ENCODE assay signal across 8 cellular contexts in the genomic region with DNA sequence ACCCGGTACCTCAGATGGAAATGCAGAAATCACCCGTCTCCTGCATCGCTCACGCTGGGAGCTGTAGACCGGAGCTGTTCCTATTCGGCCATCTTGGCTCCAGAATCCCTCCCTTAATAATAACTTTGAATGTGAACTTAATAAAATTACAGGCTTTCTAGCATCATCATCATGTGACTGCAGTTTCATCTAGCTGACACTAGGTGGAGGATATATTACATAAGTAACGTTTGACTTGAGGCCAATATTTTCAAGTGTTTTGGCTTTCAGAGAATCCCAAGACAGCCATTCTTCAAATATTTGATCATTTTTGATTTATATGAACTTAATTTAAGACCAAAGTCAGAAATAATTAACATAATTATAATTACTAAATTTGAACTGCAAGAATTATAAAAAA.
DNase-seq lines count a peak whose midpoint lies in the region; ATAC-seq and TF ChIP-seq lines count a peak whose summit lies in the region.

No MANE protein-coding gene starts in this region.

- H3K4me2 ChIP-seq in KMS-11: no peak overlapping the region

- H3K9ac ChIP-seq in KMS-11: no peak overlapping the region
- no peak overlapping the region for H3K9ac ChIP-seq in SK-N-MC (ENCODE audit: insufficient read length)

- H3K9me3 ChIP-seq in SK-N-MC (ENCODE audit: low read depth, low read length): no peaks in the 10 kb centered on the region

- no peaks in the 10 kb centered on the region for H3K27me3 ChIP-seq in KMS-11 (ENCODE audit: insufficient read depth, low read depth)

- H3K27ac ChIP-seq in KMS-11 (no peak overlapping the region), SK-N-MC (no peak overlapping the region)

- H3K4me3 ChIP-seq in KMS-11 (IDR thresholded peaks at IDR 0.05; ENCODE audit: insufficient read depth, low read depth, low read length): no peak overlapping the region
- H3K4me3 ChIP-seq in SK-N-MC: no peak overlapping the region

- no peak overlapping the region for H2AFZ ChIP-seq in KMS-11 (ENCODE audit: low read depth)

- DNase-seq in DMS153 treated with DMSO at 0.1 percent for 48 hours (lab: John Stamatoyannopoulos, UW; ENCODE audit: unreplicated experiment) (peak; percentile 20), SK-N-MC (ENCODE audit: low read depth, low spot score) (peak; percentile 22), kidney tubule cell (ENCODE audit: low spot score) (peak; percentile 1), NCI-H187 treated with DMSO at 0.1 percent for 48 hours (lab: John Stamatoyannopoulos, UW) (no peak), NCI-H345 (lab: John Stamatoyannopoulos, UW) (no peak), NCI-H1436 treated with DMSO at 0.1 percent for 48 hours (lab: John Stamatoyannopoulos, UW) (no peak)

- H3K4me1 ChIP-seq in KMS-11 (ENCODE audit: low read depth, poor library complexity, severe bottlenecking): no peaks in the 10 kb centered on the region

- no peaks in the 10 kb centered on the region for H3K79me2 ChIP-seq in KMS-11 (ENCODE audit: insufficient read depth, low read depth)

- no peak for ATAC-seq in GM19455 (IDR thresholded peaks at IDR 0.05; ENCODE audit: unreplicated experiment)

- H4K20me1 ChIP-seq in KMS-11 (ENCODE audit: insufficient read depth): no peaks in the 10 kb centered on the region

- TF ChIP-seq CTCF in KMS-11 (conservative IDR thresholded peaks at IDR 0.05; ENCODE audit: low read depth, low read length): peak; percentile 31; the same call in 1 of the 2 replicates

- no peaks in the 10 kb centered on the region for H3K36me3 ChIP-seq in KMS-11 (ENCODE audit: insufficient read depth)
- no peaks in the 10 kb centered on the region for H3K36me3 ChIP-seq in SK-N-MC (ENCODE audit: insufficient read depth, low read length)

Comparison
In these comparisons a context has a peak if more than half of its experiments do, and no peak if none do; other contexts are left out.
1. DNase-seq: peak in DMS153 treated with DMSO at 0.1 percent for 48 hours (single experiment), SK-N-MC (single experiment) and kidney tubule cell (single experiment); none in NCI-H187 treated with DMSO at 0.1 percent for 48 hours (single experiment), NCI-H345 (single experiment) and NCI-H1436 treated with DMSO at 0.1 percent for 48 hours (single experiment).